ENCODE assay signal across 7 cellular contexts in genomic region chr11:63682045-63682915, GRCh38. TPM values are rescaled to one million over a fixed set of nuclear protein-coding genes. Genes with fewer than 3 reads are reported as not detected.
A peak's percentile ranks its signal among the peaks of the same experiment; 100 is the strongest.
DNase-seq lines count a peak whose midpoint lies in the region; ATAC-seq, FAIRE-seq and TF ChIP-seq lines count a peak whose summit lies in the region.

No MANE protein-coding gene starts in this region.

- H3K27ac ChIP-seq in RWPE2 (ENCODE audit: poor library complexity, severe bottlenecking) (peak overlapping the region; percentile 68), lung (ENCODE audit: low read depth in 1 of 2, low read length in 1 of 2) (peak overlapping the region; percentile 94 to 96), stomach smooth muscle (ENCODE audit: low read length) (peak overlapping the region; percentile 88)

- peak; percentile 10 for TF ChIP-seq CTCF in RWPE2 (IDR thresholded peaks at IDR 0.05; ENCODE audit: poor library complexity, severe bottlenecking)
- TF ChIP-seq CTCF in lung (IDR thresholded peaks at IDR 0.05; ENCODE audit: control extremely low read depth, extremely low read depth), result no peak

- H3K27me3 ChIP-seq in RWPE2 (ENCODE audit: insufficient read depth, poor library complexity, severe bottlenecking), result no peaks in the 10 kb centered on the region
- no peaks in the 10 kb centered on the region for H3K27me3 ChIP-seq in lung (ENCODE audit: control insufficient read depth, insufficient read depth)
- no peaks in the 10 kb centered on the region for H3K27me3 ChIP-seq in stomach smooth muscle (ENCODE audit: control insufficient read depth in 1 of 2, insufficient read depth in 2 of 2, low read length in 2 of 2)

- DNase-seq in GM12891 (ENCODE audit: insufficient read length, low spot score), result no peak
- DNase-seq in RWPE2 (ENCODE audit: low spot score), result no peak
- DNase-seq in dermis blood vessel endothelial cell, result peak; percentile 41
- DNase-seq in lung (ENCODE audit: low spot score), result no peak
- no peak for DNase-seq in activated CD8-positive, alpha-beta memory T cell treated with anti-CD3 and anti-CD28 coated beads, Interleukin-2, amount 50 U/mL, for 48 hours

- peak overlapping the region; percentile 89 for H3K4me3 ChIP-seq in RWPE2 (ENCODE audit: severe bottlenecking)
- H3K4me3 ChIP-seq in lung, result peak overlapping the region; percentile 76
- peak overlapping the region; percentile 92 to 95 for H3K4me3 ChIP-seq in stomach smooth muscle (ENCODE audit: low read length in 2 of 2)

- TF ChIP-seq POLR2A in GM12891 (IDR thresholded peaks at IDR 0.05; ENCODE audit: low read depth, low read length), result no peak

- peak; percentile 63 for FAIRE-seq in GM12891 (lab: Jason Lieb, UNC)

- ATAC-seq in HG03460 (IDR thresholded peaks at IDR 0.05; ENCODE audit: unreplicated experiment) (peak; percentile 3), RWPE2 (ENCODE audit: low read depth) (peak; percentile 22; the same call in 2 of the 3 replicates), lung (ENCODE audit: insufficient read depth, low FRiP score) (no peak)

- H3K9ac ChIP-seq in stomach smooth muscle (ENCODE audit: low read length in 2 of 2), result peak overlapping the region; percentile 72 to 79

- H3K4me1 ChIP-seq in RWPE2 (ENCODE audit: insufficient read depth, poor library complexity, severe bottlenecking) (peaks cover 12% of the 10 kb centered on the region), lung (ENCODE audit: control insufficient read depth in 2 of 2, insufficient read depth in 2 of 2, low read length in 2 of 2) (peaks cover 0 to 2% of the 10 kb centered on the region in 2 donors), stomach smooth muscle (ENCODE audit: control insufficient read depth, insufficient read depth, low read length) (peaks cover 13% of the 10 kb centered on the region)

- 1 to 4% methylated on average over 17 of the region's 17 CpGs for WGBS in lung, 2 donors

- H3K9me3 ChIP-seq in RWPE2 (ENCODE audit: severe bottlenecking) (no peaks in the 10 kb centered on the region), lung (ENCODE audit: control insufficient read depth in 2 of 2, insufficient read depth in 1 of 2, low read length in 1 of 2) (no peaks in the 10 kb centered on the region), stomach smooth muscle (ENCODE audit: control insufficient read depth in 2 of 2, low read length in 2 of 2) (no peaks in the 10 kb centered on the region)

- H3K36me3 ChIP-seq in RWPE2 (ENCODE audit: low read depth) (peaks cover 9% of the 10 kb centered on the region; the same call in 1 of the 2 replicates), lung (ENCODE audit: control insufficient read depth in 2 of 2, insufficient read depth in 2 of 2, low read length in 2 of 2) (no peaks in the 10 kb centered on the region), stomach smooth muscle (ENCODE audit: control insufficient read depth in 2 of 2, insufficient read depth in 2 of 2, low read length in 2 of 2) (no peaks in the 10 kb centered on the region)

TF ChIP-seq in GM12891, 5 proteins besides CTCF, POLR2A, EP300 and RAD21:
- TF ChIP-seq TAF1 (IDR thresholded peaks at IDR 0.05; ENCODE audit: low read depth, low read length) (no peak), POU2F2 (IDR thresholded peaks at IDR 0.05; ENCODE audit: low read depth, low read length) (no peak), SPI1 (IDR thresholded peaks at IDR 0.05; ENCODE audit: low read depth, low read length) (no peak), POLR2AphosphoS5 (IDR thresholded peaks at IDR 0.05; ENCODE audit: low read depth, low read length) (no peak), PAX5 (IDR thresholded peaks at IDR 0.05; ENCODE audit: insufficient read depth, low read length, severe bottlenecking) (no peak)

RNA-seq across cellular contexts. Expression of gene RTN3, which starts 1.0 kb away (rescaled TPM):
- polyA plus RNA-seq in GM12891 (2012; ENCODE audit: low read depth, missing spikeins), result 33.7 TPM
- total RNA-seq in dermis blood vessel endothelial cell (58.5 and 89.9 TPM in 2 replicates), lung (100 to 1,000 TPM in 1 of 2 donors, 10 to 100 TPM in 1; 82.1 to 102 TPM)
- polyA plus RNA-seq in lung, result 10 to 100 TPM; 87.0 to 98.2 TPM

RNA-seq across cellular contexts. Expression of gene ATL3, which starts 11.1 kb away (rescaled TPM):
- polyA plus RNA-seq in GM12891 (2012; ENCODE audit: low read depth, missing spikeins), result 8.0 TPM
- total RNA-seq in dermis blood vessel endothelial cell (99.4 and 106 TPM in 2 replicates), lung (10 to 100 TPM; 50.7 to 79.5 TPM)
- polyA plus RNA-seq in lung, result 10 to 100 TPM; 13.6 to 16.7 TPM
